11 cellular contexts compared by ENCODE assay signal in genomic region chr2:6772366-6772710, GRCh38.
DNase-seq lines count a peak whose midpoint lies in the region; ATAC-seq, FAIRE-seq and TF ChIP-seq lines count a peak whose summit lies in the region.
"Had no signal": no experiment of that assay in that cellular context is flagged by ENCODE, and none has a peak within 500 bp of the region (broad histone marks: within the 10 kb centered on the region; RNA-seq: fewer than 3 reads in every experiment).

No MANE protein-coding gene starts in this region.

- no peaks in the 10 kb centered on the region for H3K27me3 ChIP-seq in H1 (replicated peaks in 1 of 4; ENCODE audit: control insufficient read depth in 3 of 4, extremely low read depth in 1 of 4, insufficient read depth in 3 of 4, low read length in 3 of 4)
- H3K27me3 ChIP-seq in upper lobe of right lung: peaks cover 5% of the 10 kb centered on the region
- H3K27me3 ChIP-seq: upper lobe of left lung had no signal

- no peak overlapping the region for H2BK15ac ChIP-seq in H1 (ENCODE audit: low read length)

- H3K4me2 ChIP-seq in H1 (ENCODE audit: insufficient read depth in 1 of 2, low read depth in 2 of 2, low read length in 2 of 2): peak overlapping the region in 1 of 2 experiments; percentile 0; a peak in 2 of 4 replicates

- WGBS in H1 (ENCODE audit: extremely low coverage in 1 of 2, insufficient coverage in 1 of 2, insufficient read length in 1 of 2, insufficient replicate concordance in 2 of 2, low coverage in 1 of 2, low lambda C conversion rate in 2 of 2, missing lambda C conversion rate in 1 of 2), 2 experiments: 69% methylated on average over 6 of the region's 7 CpGs; no CpG with 5 or more reads in 1 of the 2 experiments

- no peak overlapping the region for H2BK12ac ChIP-seq in H1 (ENCODE audit: low read depth, low read length)

- no peak overlapping the region for H3K4ac ChIP-seq in H1 (replicated peaks; ENCODE audit: insufficient read length, low read depth, low read length)

- no peak overlapping the region for H3K56ac ChIP-seq in H1 (replicated peaks; ENCODE audit: insufficient read length, low read depth, low read length)

- H3K27ac ChIP-seq in H1 (ENCODE audit: low read depth, low read length): no peak overlapping the region
- no peak overlapping the region for H3K27ac ChIP-seq in upper lobe of right lung
- H3K27ac ChIP-seq: lower lobe of right lung, upper lobe of left lung had no signal

- no peak overlapping the region for H3K18ac ChIP-seq in H1 (ENCODE audit: extremely low read depth, low read length)

- no peak for TF ChIP-seq EP300 in H1 (IDR thresholded peaks at IDR 0.05; ENCODE audit: borderline replicate concordance in 1 of 2, low read depth in 2 of 2, low read length in 2 of 2)

- H4K91ac ChIP-seq in H1 (replicated peaks; ENCODE audit: insufficient read length, low read length): no peak overlapping the region

- H3K23ac ChIP-seq in H1 (ENCODE audit: insufficient read length): no peak overlapping the region

- H3K4me1 Mint-ChIP-seq in activated T-cell treated with anti-CD3 and anti-CD28 coated beads, Interleukin-2, amount 50 U/mL, for 24 hours (ENCODE audit: low read depth): peaks cover 8% of the 10 kb centered on the region
- H3K4me1 Mint-ChIP-seq in naive thymus-derived CD8-positive, alpha-beta T cell: peaks cover 4 to 8% (median 7%) of the 10 kb centered on the region in 4 donors
- H3K4me1 Mint-ChIP-seq: central memory CD8-positive, alpha-beta T cell had no signal

- H3K4me1 ChIP-seq in H1 (replicated peaks in 1 of 4; ENCODE audit: control insufficient read depth in 3 of 4, insufficient read depth in 4 of 4, low read length in 3 of 4) (peaks cover 0 to 10% (median 2%) of the 10 kb centered on the region in 4 experiments; a peak in 3 of 7 replicates), upper lobe of right lung (peaks cover 4% of the 10 kb centered on the region)

- ATAC-seq in upper lobe of right lung: peak; percentile 10
- ATAC-seq in naive thymus-derived CD8-positive, alpha-beta T cell: no peak

- DNase-seq in NCI-H510A (lab: John Stamatoyannopoulos, UW) (peak; percentile 6), NCI-H510A treated with DMSO at 0.1 percent for 48 hours (lab: John Stamatoyannopoulos, UW) (no peak), NCI-H82 (lab: John Stamatoyannopoulos, UW) (peak; percentile 73), H1 (ENCODE audit: low read depth in 1 of 2, low spot score in 2 of 2) (peak in 1 of 2 experiments; percentile 52), upper lobe of right lung (no peak), NOMO-1 treated with dmso at 0.1 percent for 144 hours (lab: John Stamatoyannopoulos, UW; ENCODE audit: unreplicated experiment) (no peak)
- no peak for DNase-seq in activated T-cell treated with anti-CD3 and anti-CD28 coated beads, Interleukin-2, amount 50 U/mL, for 24 hours
- no peak for DNase-seq in naive thymus-derived CD8-positive, alpha-beta T cell
- DNase-seq: lower lobe of right lung, upper lobe of left lung had no signal

- no peaks in the 10 kb centered on the region for H3K36me3 Mint-ChIP-seq in activated T-cell treated with anti-CD3 and anti-CD28 coated beads, Interleukin-2, amount 50 U/mL, for 24 hours (ENCODE audit: low read depth)
- H3K36me3 Mint-ChIP-seq in naive thymus-derived CD8-positive, alpha-beta T cell: no peaks in the 10 kb centered on the region

- TF ChIP-seq CTCF in H1 (IDR thresholded peaks at IDR 0.05; ENCODE audit: control extremely low read depth in 1 of 3, insufficient read depth in 1 of 3, low read depth in 1 of 3, low read length in 3 of 3): no peak
- no peak for TF ChIP-seq CTCF in upper lobe of right lung (IDR thresholded peaks at IDR 0.05)

- no peak overlapping the region for H3K27ac Mint-ChIP-seq in activated T-cell treated with anti-CD3 and anti-CD28 coated beads, Interleukin-2, amount 50 U/mL, for 24 hours
- no peak overlapping the region for H3K27ac Mint-ChIP-seq in naive thymus-derived CD8-positive, alpha-beta T cell

- H3K36me3 ChIP-seq in H1 (ENCODE audit: control insufficient read depth in 2 of 4, insufficient read depth in 4 of 4, low read length in 3 of 4): no peaks in the 10 kb centered on the region
- no peaks in the 10 kb centered on the region for H3K36me3 ChIP-seq in upper lobe of right lung
- H3K36me3 ChIP-seq: lower lobe of right lung, upper lobe of left lung had no signal

- CTCF ChIA-PET in H1 (lab: Charles Lee; ENCODE audit: partially characterized antibody): interaction anchor here (0.6 to 1.6 kb wide), 18 partner anchors 10 to 1060 kb away, joined by 3 to 5 read pairs (median 4); no protein-coding TSS in a partner anchor

- H3K9ac ChIP-seq in H1 (replicated peaks in 1 of 4; ENCODE audit: extremely low read depth in 1 of 4, low read depth in 3 of 4, low read length in 3 of 4): no peak overlapping the region

- TF ChIP-seq POLR2A in H1 (IDR thresholded peaks at IDR 0.05; ENCODE audit: control extremely low read depth in 1 of 2, low read depth in 2 of 2, low read length in 2 of 2): no peak

- H2AK5ac ChIP-seq in H1 (ENCODE audit: low read depth, low read length): no peak overlapping the region

- no peak overlapping the region for H3K14ac ChIP-seq in H1 (ENCODE audit: insufficient read length)

- H3K27me3 Mint-ChIP-seq in activated T-cell treated with anti-CD3 and anti-CD28 coated beads, Interleukin-2, amount 50 U/mL, for 24 hours: peaks cover 33% of the 10 kb centered on the region
- H3K27me3 Mint-ChIP-seq in naive thymus-derived CD8-positive, alpha-beta T cell: peaks cover 18 to 41% (median 28%) of the 10 kb centered on the region in 5 donors

- H4K8ac ChIP-seq in H1 (ENCODE audit: extremely low read depth, insufficient read depth, low read length): no peak overlapping the region

- intact Hi-C loops in upper lobe of right lung (cut with DNase I): loop anchor here (10.0 kb wide), 1 partner anchor 418 kb away; no protein-coding TSS in a partner anchor

- POLR2A ChIA-PET in H1 (lab: Charles Lee; ENCODE audit: partially characterized antibody): no interaction called here
- POLR2A ChIA-PET in naive thymus-derived CD8-positive, alpha-beta T cell (lab: Charles Lee): no interaction called here

- FAIRE-seq in H1 (lab: Jason Lieb, UNC): no peak

- peak overlapping the region; percentile 56; the same call in 1 of the 2 replicates for H2AFZ ChIP-seq in H1 (ENCODE audit: low read length)

- TF ChIP-seq RAD21 in H1 (IDR thresholded peaks at IDR 0.05 in 1 of 2, conservative IDR thresholded peaks at IDR 0.05 in 1 of 2; ENCODE audit: low read depth in 2 of 2, low read length in 2 of 2): peak in 1 of 2 experiments; percentile 3; a peak in 1 of 4 replicates

- H3K79me1 ChIP-seq in H1 (ENCODE audit: low read depth, low read length): no peaks in the 10 kb centered on the region

- H2BK20ac ChIP-seq in H1 (ENCODE audit: low read length): 0 out of 2 replicates have a peak overlapping the region, but pooled peaks have one; percentile 15

- no peaks in the 10 kb centered on the region for H3K79me2 ChIP-seq in H1 (ENCODE audit: control insufficient read depth in 1 of 2, insufficient read depth in 2 of 2, low read length in 2 of 2)

- no peak overlapping the region for H3K4me3 Mint-ChIP-seq in activated T-cell treated with anti-CD3 and anti-CD28 coated beads, Interleukin-2, amount 50 U/mL, for 24 hours
- peak overlapping the region in 1 of 10 donors; percentile 16 for H3K4me3 Mint-ChIP-seq in naive thymus-derived CD8-positive, alpha-beta T cell
- H3K4me3 Mint-ChIP-seq: central memory CD8-positive, alpha-beta T cell had no signal

- H2BK5ac ChIP-seq in H1 (ENCODE audit: low read depth, low read length): no peak overlapping the region

- H3K23me2 ChIP-seq in H1 (ENCODE audit: low read depth, low read length): peaks cover 8% of the 10 kb centered on the region; the same call in 1 of the 2 replicates

- H3K9me3 Mint-ChIP-seq in activated T-cell treated with anti-CD3 and anti-CD28 coated beads, Interleukin-2, amount 50 U/mL, for 24 hours: no peaks in the 10 kb centered on the region
- H3K9me3 Mint-ChIP-seq in naive thymus-derived CD8-positive, alpha-beta T cell: no peaks in the 10 kb centered on the region
- H3K9me3 Mint-ChIP-seq: central memory CD8-positive, alpha-beta T cell had no signal

- H3K4me3 ChIP-seq in H1 (ENCODE audit: extremely low read depth in 1 of 4, insufficient read depth in 2 of 4, low read depth in 3 of 4, low read length in 4 of 4) (no peak overlapping the region), upper lobe of right lung (no peak overlapping the region)

- no peak overlapping the region for H4K5ac ChIP-seq in H1 (ENCODE audit: insufficient read length, low read depth, low read length)

- H4K20me1 ChIP-seq in H1 (replicated peaks in 1 of 2; ENCODE audit: control insufficient read depth in 1 of 2, insufficient read depth in 2 of 2, low read length in 2 of 2): peaks cover 0 to 5% of the 10 kb centered on the region in 2 experiments

- H3K9me3 ChIP-seq in H1 (ENCODE audit: insufficient read depth in 2 of 2, low read depth in 1 of 2, low read length in 1 of 2) (peaks cover 0 to 5% of the 10 kb centered on the region in 2 experiments; a peak in 1 of 4 replicates), upper lobe of right lung (no peaks in the 10 kb centered on the region)
- H3K9me3 ChIP-seq: lower lobe of right lung, upper lobe of left lung had no signal

- H2BK120ac ChIP-seq in H1 (replicated peaks; ENCODE audit: low read depth, low read length): no peak overlapping the region

TF ChIP-seq in H1, 55 proteins besides CTCF, POLR2A, EP300 and RAD21:
- TF ChIP-seq NRF1 (IDR thresholded peaks at IDR 0.05; ENCODE audit: low read depth, low read length) (no peak), SIX5 (IDR thresholded peaks at IDR 0.05; ENCODE audit: low read depth, low read length) (no peak), KDM1A (IDR thresholded peaks at IDR 0.05; ENCODE audit: borderline replicate concordance, low read length) (no peak), CREB1 (IDR thresholded peaks at IDR 0.05) (no peak), BRCA1 (IDR thresholded peaks at IDR 0.05; ENCODE audit: low read depth, low read length) (no peak), SAP30 (IDR thresholded peaks at IDR 0.05; ENCODE audit: insufficient read depth, insufficient replicate concordance, low read length) (no peak), POU5F1 (IDR thresholded peaks at IDR 0.05; ENCODE audit: low read depth, low read length) (no peak), GTF2F1 (IDR thresholded peaks at IDR 0.05; ENCODE audit: borderline replicate concordance, low read depth, low read length) (no peak), ATF3 (IDR thresholded peaks at IDR 0.05; ENCODE audit: insufficient read depth, low read depth, low read length) (no peak), SP4 (IDR thresholded peaks at IDR 0.05; ENCODE audit: low read length) (no peak), RFX5 (IDR thresholded peaks at IDR 0.05; ENCODE audit: borderline replicate concordance, low read depth, low read length) (no peak), EZH2 (IDR thresholded peaks at IDR 0.05; ENCODE audit: low read depth, low read length, severe bottlenecking) (no peak), FOSL1 (IDR thresholded peaks at IDR 0.05; ENCODE audit: insufficient read depth, low read depth, low read length) (no peak)

Comparison
In these comparisons a context has a peak if more than half of its experiments do, and no peak if none do; other contexts are left out.
1. DNase-seq: peak in NCI-H510A (single experiment) and NCI-H82 (single experiment); none in NCI-H510A treated with DMSO at 0.1 percent for 48 hours (single experiment), upper lobe of right lung (single experiment), activated T-cell treated with anti-CD3 and anti-CD28 coated beads, Interleukin-2, amount 50 U/mL, for 24 hours (single experiment), NOMO-1 treated with dmso at 0.1 percent for 144 hours (single experiment) and naive thymus-derived CD8-positive, alpha-beta T cell (0 of 10).